Comparison of ENCODE assay signal across 12 cellular contexts in genomic region chr6:157244175-157244574, GRCh38.
DNase-seq lines count a peak whose midpoint lies in the region; ATAC-seq and TF ChIP-seq lines count a peak whose summit lies in the region.
"Had no signal": no experiment of that assay in that cellular context is flagged by ENCODE, and none has a peak within 500 bp of the region (broad histone marks: within the 10 kb centered on the region; RNA-seq: fewer than 3 reads in every experiment).

No MANE protein-coding gene starts in this region.

- peak overlapping the region; percentile 10 for H3K4me2 ChIP-seq in smooth muscle cell

- WGBS in smooth muscle cell (ENCODE audit: low lambda C conversion rate), result 33% methylated on average over 2 of the region's 4 CpGs

- intact Hi-C loops in Right ventricle myocardium superior (cut with DNase I), result no loop called here

- peak; percentile 67 for ATAC-seq in Right ventricle myocardium superior (ENCODE audit: poor library complexity)
- no peak for ATAC-seq in HG03135 (IDR thresholded peaks at IDR 0.05; ENCODE audit: unreplicated experiment)
- ATAC-seq: activated T-helper 17 cell treated with anti-CD3 and anti-CD28 coated beads, Interleukin-2, amount 50 U/mL, for 72 hours; natural killer cell had no signal

- H3K36me3 Mint-ChIP-seq in mesothelial cell of epicardium, result peaks cover 2% of the 10 kb centered on the region

- DNase-seq in HCEC 1CT (peak; percentile 64), adipocyte (ENCODE audit: low read depth) (peak; percentile 80), Right ventricle myocardium superior (no peak), smooth muscle cell (lab: John Stamatoyannopoulos, UW; ENCODE audit: unreplicated experiment) (no peak), mesothelial cell of epicardium (ENCODE audit: low spot score in 2 of 2, unreplicated experiment in 2 of 2) (no peak), NCI-H1694 treated with DMSO at 0.1 percent for 48 hours (lab: John Stamatoyannopoulos, UW) (no peak)
- no peak for DNase-seq in stimulated activated CD4-positive, alpha-beta T cell treated with anti-CD3 and anti-CD28 coated beads, Interleukin-4, amount 100 ng/mL, for 4 hours
- DNase-seq: activated CD4-positive, CD25-positive, alpha-beta regulatory T cell treated with anti-CD3 and anti-CD28 coated beads, Interleukin-2, amount 50 U/mL, for 72 hours; natural killer cell; stimulated activated CD4-positive, alpha-beta T cell treated with anti-CD3 and anti-CD28 coated beads, Interleukin-2, amount 100 ng/mL, for 24 hours had no signal

- no peaks in the 10 kb centered on the region for H4K20me1 ChIP-seq in smooth muscle cell (ENCODE audit: low read depth)

- H3K9me3 ChIP-seq in adipocyte (ENCODE audit: control insufficient read depth, low read length) (peaks cover 3% of the 10 kb centered on the region), smooth muscle cell (replicated peaks; ENCODE audit: low read depth) (no peaks in the 10 kb centered on the region)

- H3K79me2 ChIP-seq in smooth muscle cell (ENCODE audit: low read depth), result no peaks in the 10 kb centered on the region

- TF ChIP-seq CTCF in smooth muscle cell (IDR thresholded peaks at IDR 0.05; ENCODE audit: borderline replicate concordance, insufficient read depth, poor library complexity, severe bottlenecking) (no peak), mesothelial cell of epicardium (IDR thresholded peaks at IDR 0.05; ENCODE audit: unreplicated experiment) (no peak)

- no peak overlapping the region for H2AFZ ChIP-seq in smooth muscle cell (ENCODE audit: low read depth)

- H3K9me3 Mint-ChIP-seq in mesothelial cell of epicardium, result peaks cover 8% of the 10 kb centered on the region

- H3K4me1 ChIP-seq in adipocyte (ENCODE audit: control insufficient read depth, insufficient read depth, low read length) (peaks cover 60% of the 10 kb centered on the region), smooth muscle cell (ENCODE audit: low read depth) (peaks cover 7% of the 10 kb centered on the region)

- H3K27me3 ChIP-seq in adipocyte (replicated peaks; ENCODE audit: control insufficient read depth, insufficient read depth, low read length) (no peaks in the 10 kb centered on the region), smooth muscle cell (ENCODE audit: low read depth) (no peaks in the 10 kb centered on the region)

- H3K9ac ChIP-seq in adipocyte (ENCODE audit: low read length), result peak overlapping the region; percentile 61
- H3K9ac ChIP-seq in smooth muscle cell (ENCODE audit: low read depth), result no peak overlapping the region

- no peak overlapping the region for H3K4me3 Mint-ChIP-seq in mesothelial cell of epicardium
- H3K4me3 Mint-ChIP-seq: activated T-helper 17 cell treated with anti-CD3 and anti-CD28 coated beads, Interleukin-2, amount 50 U/mL, for 72 hours; natural killer cell had no signal

- no peaks in the 10 kb centered on the region for H3F3A ChIP-seq in smooth muscle cell (ENCODE audit: low read depth)

- peaks cover 11% of the 10 kb centered on the region for H3K27me3 Mint-ChIP-seq in mesothelial cell of epicardium (ENCODE audit: low read depth)
- H3K27me3 Mint-ChIP-seq: activated T-helper 17 cell treated with anti-CD3 and anti-CD28 coated beads, Interleukin-2, amount 50 U/mL, for 72 hours had no signal

- peaks cover 24% of the 10 kb centered on the region for H3K4me1 Mint-ChIP-seq in mesothelial cell of epicardium
- H3K4me1 Mint-ChIP-seq: activated T-helper 17 cell treated with anti-CD3 and anti-CD28 coated beads, Interleukin-2, amount 50 U/mL, for 72 hours had no signal

- H3K27ac Mint-ChIP-seq in mesothelial cell of epicardium, result no peak overlapping the region
- H3K27ac Mint-ChIP-seq: activated T-helper 17 cell treated with anti-CD3 and anti-CD28 coated beads, Interleukin-2, amount 50 U/mL, for 72 hours; natural killer cell had no signal

- no peaks in the 10 kb centered on the region for H3K36me3 ChIP-seq in adipocyte (ENCODE audit: control insufficient read depth, insufficient read depth, low read length, severe bottlenecking)
- H3K36me3 ChIP-seq in smooth muscle cell (ENCODE audit: low read depth), result no peaks in the 10 kb centered on the region

- H3K4me3 ChIP-seq in adipocyte (ENCODE audit: low read length) (no peak overlapping the region), smooth muscle cell (no peak overlapping the region)

- H3K27ac ChIP-seq in smooth muscle cell (ENCODE audit: low read depth), result no peak overlapping the region

Comparison
In these comparisons a context has a peak if more than half of its experiments do, and no peak if none do; other contexts are left out.
1. DNase-seq: peak in HCEC 1CT (single experiment) and adipocyte (single experiment); none in Right ventricle myocardium superior (single experiment), smooth muscle cell (single experiment), mesothelial cell of epicardium (0 of 2), stimulated activated CD4-positive, alpha-beta T cell treated with anti-CD3 and anti-CD28 coated beads, Interleukin-4, amount 100 ng/mL, for 4 hours (0 of 2) and NCI-H1694 treated with DMSO at 0.1 percent for 48 hours (single experiment).